ENCODE assay signal across 10 cellular contexts in the genomic region with DNA sequence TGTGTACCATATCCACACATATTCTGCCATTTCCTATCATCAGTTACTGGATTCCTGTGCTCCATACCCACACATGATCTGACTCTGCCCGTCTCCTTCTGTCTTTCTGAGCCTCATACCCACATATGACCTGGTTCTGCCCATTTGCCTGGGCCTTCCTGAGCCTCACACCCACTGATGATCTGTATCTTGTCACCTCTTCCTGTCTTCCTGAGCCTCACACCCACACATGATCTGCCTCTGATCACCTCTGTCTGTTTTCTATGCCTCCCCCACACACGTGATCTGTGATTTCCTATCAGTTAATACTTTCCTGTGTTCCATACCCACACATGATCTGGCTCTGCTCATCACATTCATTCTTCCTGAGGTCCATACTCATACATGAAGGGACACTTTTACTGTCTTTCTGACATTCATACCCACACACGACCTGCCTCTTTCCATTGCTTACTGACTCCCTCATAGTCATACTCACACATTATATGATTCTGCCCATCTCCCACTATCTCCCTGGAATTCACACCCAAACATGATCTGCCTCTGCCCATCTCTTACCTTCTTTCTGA.
"Had no signal": no experiment of that assay in that cellular context is flagged by ENCODE, and none has a peak within 500 bp of the region (broad histone marks: within the 10 kb centered on the region; RNA-seq: fewer than 3 reads in every experiment).

No MANE protein-coding gene starts in this region.

- H3K9me3 ChIP-seq: esophagus muscularis mucosa, ovary, stomach, thoracic aorta had no signal

- H3K4me3 Mint-ChIP-seq: activated naive CD8-positive, alpha-beta T cell; neural progenitor cell had no signal

- H3K4me3 ChIP-seq: dorsolateral prefrontal cortex, esophagus muscularis mucosa, neural progenitor cell, ovary, stomach, thoracic aorta had no signal

- H3K4me1 Mint-ChIP-seq: neural progenitor cell had no signal

- H3K27me3 Mint-ChIP-seq: activated naive CD8-positive, alpha-beta T cell had no signal

- H3K36me3 ChIP-seq: esophagus muscularis mucosa, neural progenitor cell, ovary, stomach, thoracic aorta had no signal

- H3K4me1 ChIP-seq: esophagus muscularis mucosa, neural progenitor cell, stomach had no signal

- H3K27ac ChIP-seq: dorsolateral prefrontal cortex, esophagus muscularis mucosa, neural progenitor cell, ovary, stomach, thoracic aorta had no signal

- DNase-seq: aorta, dorsolateral prefrontal cortex, glutamatergic neuron, ovary, SHP77, stomach had no signal

- H3K27ac Mint-ChIP-seq: activated naive CD8-positive, alpha-beta T cell; neural progenitor cell had no signal

- H3K36me3 Mint-ChIP-seq: activated naive CD8-positive, alpha-beta T cell; neural progenitor cell had no signal

- H3K9me3 Mint-ChIP-seq: neural progenitor cell had no signal

- H3K27me3 ChIP-seq: ovary had no signal
